8 cellular contexts compared by ENCODE assay signal in the genomic region with DNA sequence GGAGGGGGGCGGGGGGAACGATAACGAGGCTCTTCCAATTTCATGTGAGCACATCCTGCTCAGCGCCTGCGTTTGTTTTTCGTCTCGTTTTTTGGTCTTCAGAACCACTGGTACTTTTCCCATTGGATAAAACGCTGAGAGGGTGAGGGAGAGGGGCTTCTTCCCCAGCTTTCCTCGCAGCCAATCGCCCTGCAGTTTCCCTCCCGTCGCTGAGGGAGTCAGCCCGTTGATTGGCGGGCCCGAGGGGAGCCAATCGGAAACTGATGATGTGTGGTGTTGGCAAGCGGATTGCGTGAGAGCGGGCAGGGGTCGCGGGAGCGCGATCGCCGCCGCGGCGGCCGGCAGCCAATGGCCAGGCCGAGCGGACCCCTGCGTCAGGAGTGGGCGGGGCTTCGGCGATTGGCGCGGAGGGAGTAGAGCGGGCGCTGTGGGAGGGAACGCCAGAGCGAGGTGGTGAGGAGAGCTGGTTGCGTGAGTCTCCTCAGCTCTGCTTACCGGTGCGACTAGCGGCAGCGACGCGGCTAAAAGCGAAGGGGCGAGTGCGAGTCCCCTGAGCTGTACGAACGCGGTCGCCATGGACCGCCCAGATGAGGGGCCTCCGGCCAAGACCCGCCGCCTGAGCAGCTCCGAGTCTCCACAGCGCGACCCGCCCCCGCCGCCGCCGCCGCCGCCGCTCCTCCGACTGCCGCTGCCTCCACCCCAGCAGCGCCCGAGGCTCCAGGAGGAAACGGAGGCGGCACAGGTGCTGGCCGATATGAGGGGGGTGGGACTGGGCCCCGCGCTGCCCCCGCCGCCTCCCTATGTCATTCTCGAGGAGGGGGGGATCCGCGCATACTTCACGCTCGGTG. TPM values are rescaled to one million over a fixed set of nuclear protein-coding genes. Genes with fewer than 3 reads are reported as not detected.
DNase-seq lines count a peak whose midpoint lies in the region; ATAC-seq and TF ChIP-seq lines count a peak whose summit lies in the region.

Gene TSPYL2, plus strand, starts transcription at position 443 of the 848 bp plus-strand sequence. Its CDS starts 132 bp downstream, at position 575.

- H3K4me3 ChIP-seq in spleen, result peak within 1 kb of the TSS; percentile 50 to 86 (median 56)

- TF ChIP-seq POLR2A in GM18951 (IDR thresholded peaks at IDR 0.05; ENCODE audit: extremely low read depth, insufficient read depth, insufficient read length) (peak; percentile 97), spleen (IDR thresholded peaks at IDR 0.05) (peak; percentile 72 to 99 (median 94))

- H3K27me3 Mint-ChIP-seq in activated B cell treated with CpG ODN at 0.5 μM for 24 hours, result no peaks in the 10 kb centered on the region

- ATAC-seq in HG03196 (IDR thresholded peaks at IDR 0.05; ENCODE audit: unreplicated experiment), result peak; percentile 92
- ATAC-seq in activated B cell treated with CpG ODN at 0.5 μM for 24 hours (ENCODE audit: low read depth), result peak; percentile 92

- H3K9me3 Mint-ChIP-seq in activated B cell treated with CpG ODN at 0.5 μM for 24 hours, result no peaks in the 10 kb centered on the region

- DNase-seq in AG08395 (ENCODE audit: low spot score) (peak; percentile 89), NCI-H345 (lab: John Stamatoyannopoulos, UW) (peak; percentile 96), activated B cell treated with CpG ODN at 0.5 μM for 24 hours (peak; percentile 85), caudate nucleus (lab: John Stamatoyannopoulos, UW) (peak; percentile 26 to 97 (median 91)), inferior parietal cortex (ENCODE audit: extremely low spot score) (peak; percentile 90), spleen (peak; percentile 96)

- CTCF ChIA-PET in activated B cell treated with CpG ODN at 0.5 μM for 24 hours (lab: Charles Lee), result interaction anchor here (1.0 kb wide), 1 partner anchor 10 kb away, joined by 6 read pairs; no protein-coding TSS in a partner anchor

- H3K27ac ChIP-seq in caudate nucleus (ENCODE audit: low read depth, low read length) (peak within 1 kb of the TSS; percentile 92), spleen (peak within 1 kb of the TSS; percentile 78 to 94 (median 92))

- peak within 1 kb of the TSS; percentile 91 for H3K4me3 Mint-ChIP-seq in activated B cell treated with CpG ODN at 0.5 μM for 24 hours

- WGBS in spleen, 5 donors, result 1 to 50% (median 5%) methylated on average over 8 to 86 of the region's 86 CpGs

- POLR2A ChIA-PET in activated B cell treated with CpG ODN at 0.5 μM for 24 hours (lab: Charles Lee), result interaction anchor here (0.6 to 2.8 kb wide), 14 partner anchors 9 to 1448 kb away, joined by 3 to 21 read pairs (median 6); partner anchors contain the start of genes GNL3L, KANTR and KDM5C

- H3K9me3 ChIP-seq in spleen, result no peaks in the 10 kb centered on the region

- peak within 1 kb of the TSS; percentile 98 for H3K27ac Mint-ChIP-seq in activated B cell treated with CpG ODN at 0.5 μM for 24 hours

- H3K4me1 Mint-ChIP-seq in activated B cell treated with CpG ODN at 0.5 μM for 24 hours, result peaks cover 27% of the 10 kb centered on the region

- H3K36me3 Mint-ChIP-seq in activated B cell treated with CpG ODN at 0.5 μM for 24 hours (ENCODE audit: low read depth), result peaks cover 31% of the 10 kb centered on the region

- H3K27me3 ChIP-seq in spleen (replicated peaks in 1 of 7), result no peaks in the 10 kb centered on the region

- intact Hi-C loops in activated B cell treated with CpG ODN at 0.5 μM for 24 hours (cut with micrococcal nuclease) (loop anchor here (1.0 to 10.0 kb wide), 7 partner anchors 11 to 1725 kb away; partner anchors contain the start of genes HUWE1, KDM5C, MAGED2 and PHF8), spleen (cut with DNase I; ENCODE audit: low total_unique reads) (no loop called here)

- peaks cover 0 to 30% (median 16%) of the 10 kb centered on the region in 6 donors for H3K4me1 ChIP-seq in spleen

- H3K36me3 ChIP-seq in spleen, result peaks cover 0 to 28% (median 3%) of the 10 kb centered on the region in 6 donors

- in situ Hi-C loops in GM18951 (cut with MboI; ENCODE audit: low sequenced_read_pairs, unreplicated experiment), result no loop called here

- TF ChIP-seq CTCF in activated B cell treated with CpG ODN at 0.5 μM for 24 hours (IDR thresholded peaks at IDR 0.05), result no peak
- TF ChIP-seq CTCF in spleen (IDR thresholded peaks at IDR 0.05 in 8 of 11, conservative IDR thresholded peaks at IDR 0.05 in 3 of 11), result no peak

RNA-seq across cellular contexts. Expression of gene TSPYL2, which starts in this region (rescaled TPM):
- total RNA-seq in activated B cell treated with CpG ODN at 0.5 μM for 24 hours (48.2 and 49.7 TPM in 2 replicates), spleen (10 to 100 TPM; 28.6 to 60.0 (median 51.7) TPM)
- polyA plus RNA-seq in spleen, result 10 to 100 TPM; 35.6 to 65.8 (median 58.6) TPM

Comparison
In these comparisons a context has a peak if more than half of its experiments do, and no peak if none do; other contexts are left out.
1. Peak in every context shown above with its lines: DNase-seq, ATAC-seq, H3K4me3 ChIP-seq and H3K27ac ChIP-seq.